Comparison of ENCODE assay signal across 8 cellular contexts in the genomic region with DNA sequence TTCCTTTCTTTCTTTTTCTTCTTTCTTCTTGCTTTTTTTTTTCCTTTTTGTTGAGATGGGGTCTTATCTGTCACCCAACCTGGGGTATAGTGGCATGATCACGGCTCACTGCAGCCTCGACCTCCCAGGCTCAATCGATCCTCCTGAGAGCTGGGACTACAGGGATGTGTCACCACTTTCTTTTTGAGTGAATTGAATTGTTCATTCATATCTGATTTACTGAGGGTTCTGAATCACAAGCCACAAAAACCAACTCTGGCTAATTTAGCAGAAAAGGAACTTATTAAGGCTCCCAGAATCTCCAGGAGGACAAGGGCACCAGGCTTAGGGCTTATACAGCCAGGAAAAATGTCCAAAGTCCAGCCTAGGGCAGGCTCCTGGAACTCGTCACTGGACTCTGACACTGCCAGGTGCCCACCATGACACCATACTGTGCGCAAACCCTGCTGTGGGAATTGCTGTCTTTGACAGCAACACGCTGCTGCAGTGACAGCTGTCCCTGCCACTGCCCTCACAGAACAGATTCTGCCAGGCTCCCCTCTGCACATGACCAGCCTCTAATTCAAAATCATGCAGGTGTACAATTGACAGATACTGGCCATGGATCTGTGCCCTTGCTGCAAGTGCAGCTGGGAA. TPM values are rescaled to one million over a fixed set of nuclear protein-coding genes. Genes with fewer than 3 reads are reported as not detected.
DNase-seq lines count a peak whose midpoint lies in the region; ATAC-seq and TF ChIP-seq lines count a peak whose summit lies in the region.

No MANE protein-coding gene starts in this region.

- intact Hi-C loops in sciatic nerve (cut with DNase I): no loop called here

- no peak for TF ChIP-seq CTCF in fibroblast of the aortic adventitia (IDR thresholded peaks at IDR 0.05; ENCODE audit: insufficient read depth, low read length)

- ATAC-seq in GM18520 (IDR thresholded peaks at IDR 0.05; ENCODE audit: unreplicated experiment) (peak; percentile 70), GM21786 (IDR thresholded peaks at IDR 0.05; ENCODE audit: unreplicated experiment) (peak; percentile 77), sciatic nerve (no peak)

- peak; percentile 29 for DNase-seq in NAMALWA (ENCODE audit: low spot score)
- DNase-seq in fibroblast of the aortic adventitia (ENCODE audit: low read depth): peak; percentile 35
- DNase-seq in NCI-H82 (lab: John Stamatoyannopoulos, UW): no peak
- DNase-seq in NCI-H526 (lab: John Stamatoyannopoulos, UW): no peak
- no peak for DNase-seq in sciatic nerve (ENCODE audit: low spot score)
- DNase-seq in NCI-H1417 treated with DMSO at 0.1 percent for 48 hours (lab: John Stamatoyannopoulos, UW): no peak

- H3K4me3 ChIP-seq in fibroblast of the aortic adventitia (ENCODE audit: low read depth, low read length): no peak overlapping the region

RNA-seq across cellular contexts. Expression of a gene that starts 42.9 kb away (rescaled TPM):
- total RNA-seq in fibroblast of the aortic adventitia (ENCODE audit: low replicate concordance) (0.49 and 2.8 TPM in 2 replicates), sciatic nerve (0.89 TPM)

Comparison
In these comparisons a context has a peak if more than half of its experiments do, and no peak if none do; other contexts are left out.
1. DNase-seq: peak in NAMALWA (single experiment) and fibroblast of the aortic adventitia (single experiment); none in NCI-H82 (single experiment), NCI-H526 (0 of 2), sciatic nerve (single experiment) and NCI-H1417 treated with DMSO at 0.1 percent for 48 hours (single experiment).